In genomic region chr6:52087498-52087999, GRCh38 we compare ENCODE assay signal across 11 cellular contexts. TPM values are rescaled to one million over a fixed set of nuclear protein-coding genes. Genes with fewer than 3 reads are reported as not detected.
A peak's percentile ranks its signal among the peaks of the same experiment; 100 is the strongest.
DNase-seq lines count a peak whose midpoint lies in the region; ATAC-seq, FAIRE-seq and TF ChIP-seq lines count a peak whose summit lies in the region.
"Had no signal": no experiment of that assay in that cellular context is flagged by ENCODE, and none has a peak within 500 bp of the region (broad histone marks: within the 10 kb centered on the region; RNA-seq: fewer than 3 reads in every experiment).

Gene PKHD1, minus strand, starts transcription at chr6:52087613. Its CDS starts 2,680 bp downstream, at chr6:52084933.

- FAIRE-seq in keratinocyte (lab: Jason Lieb, UNC), result peak; percentile 67

- peak; percentile 43 for TF ChIP-seq CTCF in AG04450 (IDR thresholded peaks at IDR 0.05; ENCODE audit: low read depth, low read length)
- TF ChIP-seq CTCF in GM20000 (IDR thresholded peaks at IDR 0.05; ENCODE audit: extremely low read depth, missing control alignments), result no peak
- TF ChIP-seq CTCF in SK-N-SH (IDR thresholded peaks at IDR 0.05), result peak; percentile 47
- peak; percentile 38 to 54 (median 42) for TF ChIP-seq CTCF in keratinocyte (optimal IDR thresholded peaks at IDR 0.05 in 1 of 3, IDR thresholded peaks at IDR 0.05 in 1 of 3, conservative IDR thresholded peaks at IDR 0.05 in 1 of 3; ENCODE audit: extremely low read depth in 1 of 3, insufficient read depth in 2 of 3, low read length in 3 of 3)

- no peak for ATAC-seq in GM18858 (IDR thresholded peaks at IDR 0.05; ENCODE audit: unreplicated experiment)
- no peak for ATAC-seq in GM21515 (IDR thresholded peaks at IDR 0.05; ENCODE audit: unreplicated experiment)

- POLR2A ChIA-PET in AG04450 (lab: Yijun Ruan, JAX) (no interaction called here), SK-N-SH (lab: Yijun Ruan, JAX) (no interaction called here)

- H3K79me2 ChIP-seq in SK-N-SH (ENCODE audit: insufficient read depth) (no peaks in the 10 kb centered on the region), keratinocyte (ENCODE audit: control insufficient read depth, insufficient read depth, low read length) (no peaks in the 10 kb centered on the region)

- no peaks in the 10 kb centered on the region for H3K9me1 ChIP-seq in keratinocyte (ENCODE audit: control insufficient read depth, extremely low read depth, insufficient read depth, low read length)

- TF ChIP-seq EP300 in SK-N-SH (IDR thresholded peaks at IDR 0.05; ENCODE audit: borderline replicate concordance in 1 of 2, low read depth in 1 of 2, low read length in 1 of 2), result no peak

- 11% methylated on average over 6 of the region's 7 CpGs for WGBS in SK-N-SH (ENCODE audit: low lambda C conversion rate)

- H3K27me3 ChIP-seq in AG04450 (ENCODE audit: control insufficient read depth, insufficient read depth, low read length) (no peaks in the 10 kb centered on the region), SK-N-SH (ENCODE audit: insufficient read depth) (no peaks in the 10 kb centered on the region), keratinocyte (ENCODE audit: control insufficient read depth, extremely low read depth, insufficient read depth, low read length) (no peaks in the 10 kb centered on the region)
- H3K27me3 ChIP-seq: adrenal gland had no signal

- H3K9me3 ChIP-seq in AG04450 (ENCODE audit: control insufficient read depth, insufficient read depth, low read length) (no peaks in the 10 kb centered on the region), SK-N-SH (no peaks in the 10 kb centered on the region), keratinocyte (ENCODE audit: control insufficient read depth, low read depth, low read length) (no peaks in the 10 kb centered on the region)
- H3K9me3 ChIP-seq: adrenal gland had no signal

- no peaks in the 10 kb centered on the region for H3K4me1 ChIP-seq in SK-N-SH (ENCODE audit: control insufficient read depth in 1 of 2, insufficient read depth in 2 of 2, low read depth in 1 of 2, low read length in 1 of 2)
- H3K4me1 ChIP-seq in keratinocyte (ENCODE audit: control insufficient read depth, extremely low read depth, insufficient read depth, low read length), result peaks cover 4% of the 10 kb centered on the region
- H3K4me1 ChIP-seq: adrenal gland had no signal

- DNase-seq in AG04450 (ENCODE audit: low read depth, low spot score) (no peak), GM20000 (ENCODE audit: low spot score) (peak; percentile 9), SK-N-SH (peak; percentile 24), keratinocyte (ENCODE audit: low read depth, low spot score) (no peak), NK-92 (lab: John Stamatoyannopoulos, UW; ENCODE audit: unreplicated experiment) (no peak)
- no peak for DNase-seq in stimulated activated CD4-positive, alpha-beta T cell treated with anti-CD3 and anti-CD28 coated beads, Interleukin-2, amount 100 ng/mL, for 24 hours
- DNase-seq: adrenal gland, NCI-H1092 had no signal

- H2AFZ ChIP-seq in SK-N-SH (ENCODE audit: low read depth), result no peak within 1 kb of the TSS
- no peak within 1 kb of the TSS for H2AFZ ChIP-seq in keratinocyte (ENCODE audit: control insufficient read depth, low read length)

- H3K9me2 ChIP-seq in SK-N-SH, result no peaks in the 10 kb centered on the region

- H3K36me3 ChIP-seq in SK-N-SH (replicated peaks in 1 of 2; ENCODE audit: control insufficient read depth in 1 of 2, insufficient read depth in 2 of 2, low read length in 1 of 2) (no peaks in the 10 kb centered on the region), keratinocyte (ENCODE audit: control insufficient read depth in 2 of 2, extremely low read depth in 1 of 2, insufficient read depth in 2 of 2, low read length in 2 of 2) (no peaks in the 10 kb centered on the region)
- H3K36me3 ChIP-seq: adrenal gland had no signal

- no peaks in the 10 kb centered on the region for H3F3A ChIP-seq in SK-N-SH (replicated peaks; ENCODE audit: insufficient read depth)

- 0 out of 2 replicates have a peak, but pooled peaks have one; percentile 12 for TF ChIP-seq RAD21 in SK-N-SH (IDR thresholded peaks at IDR 0.05; ENCODE audit: low read length)

- dilution Hi-C loops in keratinocyte (cut with MboI; ENCODE audit: extremely low pct_ligation_motif_present, low sequenced_read_pairs), result no loop called here

- CTCF ChIA-PET in AG04450 (lab: Charles Lee) (interaction anchor here (1.3 to 1.5 kb wide), 2 partner anchors 39 to 176 kb away, joined by 3 to 7 read pairs; no protein-coding TSS in a partner anchor), SK-N-SH (lab: Yijun Ruan, JAX) (interaction anchor here (3.7 kb wide), 1 partner anchor 10 kb away, joined by 13 read pairs; no protein-coding TSS in a partner anchor)

- H3K9ac ChIP-seq in SK-N-SH, result no peak within 1 kb of the TSS
- no peak within 1 kb of the TSS for H3K9ac ChIP-seq in keratinocyte (ENCODE audit: control insufficient read depth, extremely low read depth, insufficient read depth, low read length)

- H3K27ac ChIP-seq in AG04450 (ENCODE audit: low read depth, low read length), result no peak within 1 kb of the TSS
- H3K27ac ChIP-seq in SK-N-SH (ENCODE audit: low read depth in 2 of 2, low read length in 1 of 2), result no peak within 1 kb of the TSS
- no peak within 1 kb of the TSS for H3K27ac ChIP-seq in keratinocyte (ENCODE audit: control insufficient read depth, insufficient read depth, low read length)
- H3K27ac ChIP-seq: adrenal gland, skin epidermis had no signal

- H4K20me1 ChIP-seq in SK-N-SH (ENCODE audit: insufficient read depth) (no peaks in the 10 kb centered on the region), keratinocyte (ENCODE audit: control insufficient read depth, extremely low read depth, insufficient read depth, low read length) (no peaks in the 10 kb centered on the region)

- H3K4me3 ChIP-seq in AG04450 (ENCODE audit: low read depth, low read length) (no peak within 1 kb of the TSS), SK-N-SH (ENCODE audit: low read depth in 2 of 2, low read length in 1 of 2) (no peak within 1 kb of the TSS), keratinocyte (ENCODE audit: control insufficient read depth in 2 of 3, extremely low read depth in 1 of 3, insufficient read depth in 2 of 3, low read depth in 1 of 3, low read length in 3 of 3) (no peak within 1 kb of the TSS)
- H3K4me3 ChIP-seq: adrenal gland, skin epidermis had no signal

- H3K4me2 ChIP-seq in SK-N-SH (no peak within 1 kb of the TSS), keratinocyte (ENCODE audit: control insufficient read depth, extremely low read depth, insufficient read depth, low read depth, low read length) (no peak within 1 kb of the TSS)

TF ChIP-seq in SK-N-SH, 30 proteins besides CTCF, POLR2A, EP300 and RAD21:
- TF ChIP-seq RFX5 (IDR thresholded peaks at IDR 0.05; ENCODE audit: low read length) (no peak), JUND (IDR thresholded peaks at IDR 0.05) (no peak), GABPA (IDR thresholded peaks at IDR 0.05; ENCODE audit: low read depth) (no peak), YY1 (IDR thresholded peaks at IDR 0.05; ENCODE audit: low read depth) (no peak), ELF1 (IDR thresholded peaks at IDR 0.05) (no peak), TAF1 (IDR thresholded peaks at IDR 0.05; ENCODE audit: borderline replicate concordance, low read depth, low read length) (no peak), USF1 (IDR thresholded peaks at IDR 0.05; ENCODE audit: borderline replicate concordance, low read depth) (no peak)
TF ChIP-seq in SK-N-SH: peak in this region for 0.

RNA-seq across cellular contexts. Expression of gene PKHD1, which starts in this region (rescaled TPM):
- polyA plus RNA-seq in AG04450 (2011; rRNA removed) (not detected in 2 replicates), SK-N-SH (2012; rRNA removed) (under 0.01 TPM in 1 of 2 replicates, not detected in the other), keratinocyte (under 0.01 to 0.01 TPM (median 0.01 TPM) in 3 replicates)
- polyA minus RNA-seq in AG04450 (2011; rRNA and poly(A)+ RNA removed), result not detected in 2 replicates
- under 0.01 and 0.01 TPM in 2 replicates for polyA plus RNA-seq in SK-N-SH (2012; cell fraction: cytosol; rRNA removed)
- under 0.01 and 0.01 TPM in 2 replicates for polyA plus RNA-seq in SK-N-SH (2012; cell fraction: nucleus; rRNA removed)
- not detected for polyA plus RNA-seq in keratinocyte (2011; ENCODE audit: low read depth)
- polyA plus RNA-seq in keratinocyte (2011; cell fraction: cytosol; rRNA removed), result 0.01 TPM in 1 of 2 replicates, not detected in the other
- 0.01 TPM in 1 of 2 replicates, not detected in the other for polyA plus RNA-seq in keratinocyte (2011; cell fraction: nucleus; rRNA removed)
- polyA plus RNA-seq in keratinocyte (2012; ENCODE audit: low replicate concordance), result not detected in 2 replicates
- polyA minus RNA-seq in keratinocyte, result 0.03 to 0.06 TPM (median 0.03 TPM) in 3 replicates
- polyA minus RNA-seq in keratinocyte (2011; cell fraction: cytosol; rRNA and poly(A)+ RNA removed), result not detected
- polyA minus RNA-seq in keratinocyte (2011; cell fraction: nucleus; rRNA and poly(A)+ RNA removed), result not detected in 2 replicates

Comparison
In these comparisons a context has a peak if more than half of its experiments do, and no peak if none do; other contexts are left out.
1. Peak in DNase-seq in SK-N-SH; RNA of the gene not detected or under 1 TPM.